In genomic region chr14:44961151-44961729, GRCh38 we compare ENCODE assay signal across 1 cellular context.
TF ChIP-seq lines count a peak whose summit lies in the region.

No MANE protein-coding gene starts in this region.

TF ChIP-seq in HepG2, 621 proteins besides CTCF, POLR2A, EP300 and RAD21 (continued from another document and continues in another):
- TF ChIP-seq ZBTB40 (IDR thresholded peaks at IDR 0.05), result 0 out of 2 replicates have a peak, but pooled peaks have one; percentile 9
- no peak for TF ChIP-seq ZBTB40 (CRISPR knock-in tag; IDR thresholded peaks at IDR 0.05)
- no peak for TF ChIP-seq ZNF713 (CRISPR knock-in tag; IDR thresholded peaks at IDR 0.05)
- TF ChIP-seq, protein P1, sequence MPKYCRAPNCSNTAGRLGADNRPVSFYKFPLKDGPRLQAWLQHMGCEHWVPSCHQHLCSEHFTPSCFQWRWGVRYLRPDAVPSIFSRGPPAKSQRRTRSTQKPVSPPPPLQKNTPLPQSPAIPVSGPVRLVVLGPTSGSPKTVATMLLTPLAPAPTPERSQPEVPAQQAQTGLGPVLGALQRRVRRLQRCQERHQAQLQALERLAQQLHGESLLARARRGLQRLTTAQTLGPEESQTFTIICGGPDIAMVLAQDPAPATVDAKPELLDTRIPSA (CRISPR knock-in tag; IDR thresholded peaks at IDR 0.05; ENCODE audit: borderline replicate concordance), result no peak
- no peak for TF ChIP-seq JARID2 (CRISPR knock-in tag; IDR thresholded peaks at IDR 0.05; ENCODE audit: insufficient replicate concordance)
- no peak for TF ChIP-seq MAFF (IDR thresholded peaks at IDR 0.05; ENCODE audit: low read depth, low read length)
- no peak for TF ChIP-seq NFYB (CRISPR knock-in tag; IDR thresholded peaks at IDR 0.05)
- TF ChIP-seq ZFP90 (CRISPR knock-in tag; IDR thresholded peaks at IDR 0.05; ENCODE audit: borderline replicate concordance), result no peak
- no peak for TF ChIP-seq FOXC1 (CRISPR knock-in tag; IDR thresholded peaks at IDR 0.05; ENCODE audit: borderline replicate concordance)
- no peak for TF ChIP-seq GZF1 (CRISPR knock-in tag; IDR thresholded peaks at IDR 0.05)
- 0 out of 2 replicates have a peak, but pooled peaks have one; percentile 19 for TF ChIP-seq STAT6 (CRISPR knock-in tag; IDR thresholded peaks at IDR 0.05; ENCODE audit: borderline replicate concordance)
- no peak for TF ChIP-seq ATF7-NPFF (CRISPR knock-in tag; IDR thresholded peaks at IDR 0.05; ENCODE audit: low read depth)
- TF ChIP-seq ZSCAN21 (CRISPR knock-in tag; IDR thresholded peaks at IDR 0.05; ENCODE audit: borderline replicate concordance), result no peak
- TF ChIP-seq RNF219 (CRISPR knock-in tag; IDR thresholded peaks at IDR 0.05), result 0 out of 2 replicates have a peak, but pooled peaks have one; percentile 50
- no peak for TF ChIP-seq NFKBIZ (CRISPR knock-in tag; IDR thresholded peaks at IDR 0.05)
- TF ChIP-seq NR2C2 (CRISPR knock-in tag; IDR thresholded peaks at IDR 0.05; ENCODE audit: borderline replicate concordance), result no peak
- no peak for TF ChIP-seq MEF2D (CRISPR knock-in tag; IDR thresholded peaks at IDR 0.05)
- TF ChIP-seq, protein P2, sequence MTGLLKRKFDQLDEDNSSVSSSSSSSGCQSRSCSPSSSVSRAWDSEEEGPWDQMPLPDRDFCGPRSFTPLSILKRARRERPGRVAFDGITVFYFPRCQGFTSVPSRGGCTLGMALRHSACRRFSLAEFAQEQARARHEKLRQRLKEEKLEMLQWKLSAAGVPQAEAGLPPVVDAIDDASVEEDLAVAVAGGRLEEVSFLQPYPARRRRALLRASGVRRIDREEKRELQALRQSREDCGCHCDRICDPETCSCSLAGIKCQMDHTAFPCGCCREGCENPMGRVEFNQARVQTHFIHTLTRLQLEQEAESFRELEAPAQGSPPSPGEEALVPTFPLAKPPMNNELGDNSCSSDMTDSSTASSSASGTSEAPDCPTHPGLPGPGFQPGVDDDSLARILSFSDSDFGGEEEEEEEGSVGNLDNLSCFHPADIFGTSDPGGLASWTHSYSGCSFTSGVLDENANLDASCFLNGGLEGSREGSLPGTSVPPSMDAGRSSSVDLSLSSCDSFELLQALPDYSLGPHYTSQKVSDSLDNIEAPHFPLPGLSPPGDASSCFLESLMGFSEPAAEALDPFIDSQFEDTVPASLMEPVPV (CRISPR knock-in tag; IDR thresholded peaks at IDR 0.05), result no peak
- no peak for TF ChIP-seq CBX2 (IDR thresholded peaks at IDR 0.05; ENCODE audit: low read depth, low read length)
- TF ChIP-seq CBX2 (CRISPR knock-in tag; IDR thresholded peaks at IDR 0.05; ENCODE audit: low read depth), result no peak
- TF ChIP-seq PBX3 (CRISPR knock-in tag; IDR thresholded peaks at IDR 0.05; ENCODE audit: borderline replicate concordance), result no peak
- no peak for TF ChIP-seq SNAI1 (CRISPR knock-in tag; IDR thresholded peaks at IDR 0.05; ENCODE audit: borderline replicate concordance)
- no peak for TF ChIP-seq CBX5 (CRISPR knock-in tag; IDR thresholded peaks at IDR 0.05; ENCODE audit: borderline replicate concordance)
- TF ChIP-seq ISX (CRISPR knock-in tag; conservative IDR thresholded peaks at IDR 0.05), result 0 out of 2 replicates have a peak, but pooled peaks have one; percentile 2
- no peak for TF ChIP-seq DBP (CRISPR knock-in tag; IDR thresholded peaks at IDR 0.05; ENCODE audit: not compliant biosample characterization)
- TF ChIP-seq THYN1 (CRISPR knock-in tag; IDR thresholded peaks at IDR 0.05; ENCODE audit: borderline replicate concordance, low read depth), result no peak
- TF ChIP-seq ZNF121 (CRISPR knock-in tag; IDR thresholded peaks at IDR 0.05), result 0 out of 2 replicates have a peak, but pooled peaks have one; percentile 14
- no peak for TF ChIP-seq MTERF4 (CRISPR knock-in tag; IDR thresholded peaks at IDR 0.05)
- TF ChIP-seq BATF2 (CRISPR knock-in tag; IDR thresholded peaks at IDR 0.05), result no peak
- TF ChIP-seq PRMT3 (CRISPR knock-in tag; IDR thresholded peaks at IDR 0.05; ENCODE audit: borderline replicate concordance, low read depth), result no peak
- no peak for TF ChIP-seq GABPB1 (CRISPR knock-in tag; IDR thresholded peaks at IDR 0.05)
- no peak for TF ChIP-seq NFE2L2 (IDR thresholded peaks at IDR 0.05; ENCODE audit: low read length)
- peak; percentile 57; the same call in 1 of the 2 replicates for TF ChIP-seq ZFP82 (CRISPR knock-in tag; IDR thresholded peaks at IDR 0.05; ENCODE audit: borderline replicate concordance)
- TF ChIP-seq CERS6 (CRISPR knock-in tag; IDR thresholded peaks at IDR 0.05), result no peak
- no peak for TF ChIP-seq ZNF501 (CRISPR knock-in tag; IDR thresholded peaks at IDR 0.05)
- TF ChIP-seq AGO1 (IDR thresholded peaks at IDR 0.05; ENCODE audit: low read depth, low read length, poor library complexity, severe bottlenecking), result no peak
- TF ChIP-seq GTF3A (CRISPR knock-in tag; conservative IDR thresholded peaks at IDR 0.05), result no peak
